Comparison of ENCODE assay signal across 8 cellular contexts in the genomic region with DNA sequence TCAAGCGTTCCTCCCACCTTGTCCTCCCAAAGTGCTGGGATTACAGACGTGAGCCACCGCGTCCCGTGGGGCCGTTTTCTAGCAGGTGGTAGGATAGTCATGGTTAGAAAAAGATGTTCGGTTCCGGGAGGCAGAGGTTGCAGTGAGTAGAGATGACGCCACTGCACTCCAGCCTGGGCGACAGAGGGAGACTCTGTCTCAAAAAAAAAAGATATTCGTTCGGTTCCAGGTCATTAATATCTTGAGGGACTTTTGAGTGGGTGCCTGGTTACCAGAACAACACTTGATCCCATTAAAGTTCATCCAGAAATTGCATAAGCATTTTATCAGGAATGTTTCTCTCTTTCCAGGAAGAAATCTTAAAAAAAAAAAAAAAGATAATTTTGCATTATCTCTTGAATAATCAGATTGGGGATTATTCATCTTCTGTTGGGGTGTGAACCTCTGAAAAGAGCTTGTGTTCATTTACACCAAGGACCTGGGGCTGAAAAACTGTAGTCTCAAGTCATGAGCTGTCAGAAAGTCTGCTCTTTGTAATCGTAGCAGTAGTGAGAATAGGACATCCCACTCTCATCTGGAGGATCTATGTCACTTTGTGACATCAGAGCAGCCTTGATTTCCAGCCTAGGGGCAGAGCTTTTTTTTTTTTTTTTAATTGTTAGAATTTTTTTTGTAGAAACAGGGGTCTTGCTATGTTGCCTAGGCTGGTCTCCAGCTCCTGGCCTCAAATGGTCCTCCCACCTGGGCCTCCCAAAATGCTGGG. TPM values are rescaled to one million over a fixed set of nuclear protein-coding genes. Genes with fewer than 3 reads are reported as not detected.
DNase-seq lines count a peak whose midpoint lies in the region; ATAC-seq and TF ChIP-seq lines count a peak whose summit lies in the region.

No MANE protein-coding gene starts in this region.

- 17% methylated on average over 13 of the region's 13 CpGs for WGBS in prostate gland

- H3K27me3 ChIP-seq in prostate gland (replicated peaks; ENCODE audit: insufficient read depth), result no peaks in the 10 kb centered on the region

- no peaks in the 10 kb centered on the region for H3K36me3 ChIP-seq in prostate gland

- peaks cover 7% of the 10 kb centered on the region for H3K4me1 ChIP-seq in prostate gland (replicated peaks)

- no peaks in the 10 kb centered on the region for H3K27me3 Mint-ChIP-seq in effector memory CD8-positive, alpha-beta T cell

- peak overlapping the region; percentile 85 to 90 for H3K27ac ChIP-seq in prostate gland

- DNase-seq in EH (ENCODE audit: low read depth), result peak; percentile 32
- peak; percentile 43 for DNase-seq in NCI-H2196 (lab: John Stamatoyannopoulos, UW; ENCODE audit: unreplicated experiment)
- DNase-seq in effector memory CD8-positive, alpha-beta T cell, result no peak
- DNase-seq in prostate gland (ENCODE audit: low spot score), result no peak
- DNase-seq in SW480 (ENCODE audit: low spot score), result no peak
- DNase-seq in pons (ENCODE audit: low spot score), result no peak

- H3K4me3 ChIP-seq in prostate gland, result peak overlapping the region in 1 of 2 donors; percentile 91

- H3K4me1 Mint-ChIP-seq in effector memory CD8-positive, alpha-beta T cell (ENCODE audit: low read depth in 2 of 2), result peaks cover 30 to 34% of the 10 kb centered on the region in 2 donors

- H3K27ac Mint-ChIP-seq in effector memory CD8-positive, alpha-beta T cell, result no peak overlapping the region

- intact Hi-C loops in prostate gland (cut with DNase I), result no loop called here

- peak overlapping the region; percentile 79 to 93 for H3K4me3 Mint-ChIP-seq in effector memory CD8-positive, alpha-beta T cell

- no peak for TF ChIP-seq POLR2A in prostate gland (IDR thresholded peaks at IDR 0.05)

- no peaks in the 10 kb centered on the region for H3K9me3 ChIP-seq in prostate gland

- peaks cover 7% of the 10 kb centered on the region for H3K36me3 Mint-ChIP-seq in effector memory CD8-positive, alpha-beta T cell (ENCODE audit: insufficient read depth)

- TF ChIP-seq CTCF in prostate gland (IDR thresholded peaks at IDR 0.05), result no peak

- ATAC-seq in effector memory CD8-positive, alpha-beta T cell (replicated peaks), result no peak
- no peak for ATAC-seq in GM19328 (IDR thresholded peaks at IDR 0.05; ENCODE audit: unreplicated experiment)
- no peak for ATAC-seq in HG02981 (IDR thresholded peaks at IDR 0.05; ENCODE audit: unreplicated experiment)

- no peaks in the 10 kb centered on the region for H3K9me3 Mint-ChIP-seq in effector memory CD8-positive, alpha-beta T cell

RNA-seq across cellular contexts. Expression of a gene that starts 1.0 kb away (rescaled TPM):
- 100 to 1,000 TPM in 1 of 2 donors, 10 to 100 TPM in 1; 32.8 to 122 TPM for total RNA-seq in prostate gland

RNA-seq across cellular contexts. Expression of a gene that starts 4.9 kb away (rescaled TPM):
- 1 to 10 TPM in 1 of 2 donors, not detected in 1; 2.0 TPM for total RNA-seq in prostate gland

RNA-seq across cellular contexts. Expression of a gene that starts 23.5 kb away (rescaled TPM):
- 10 to 100 TPM; 43.5 to 54.5 TPM for total RNA-seq in prostate gland

RNA-seq across cellular contexts. Expression of a gene that starts 47.3 kb away (rescaled TPM):
- 10 to 100 TPM; 25.8 to 52.5 TPM for total RNA-seq in prostate gland

RNA-seq across cellular contexts. Expression of a gene that starts 47.6 kb away (rescaled TPM):
- 1 to 10 TPM; 4.8 to 7.8 TPM for total RNA-seq in prostate gland

Comparison
In these comparisons a context has a peak if more than half of its experiments do, and no peak if none do; other contexts are left out.
1. DNase-seq: peak in EH (single experiment) and NCI-H2196 (single experiment); none in effector memory CD8-positive, alpha-beta T cell (0 of 3), prostate gland (single experiment), SW480 (single experiment) and pons (single experiment).